ENCODE assay signal across 7 cellular contexts in the genomic region with DNA sequence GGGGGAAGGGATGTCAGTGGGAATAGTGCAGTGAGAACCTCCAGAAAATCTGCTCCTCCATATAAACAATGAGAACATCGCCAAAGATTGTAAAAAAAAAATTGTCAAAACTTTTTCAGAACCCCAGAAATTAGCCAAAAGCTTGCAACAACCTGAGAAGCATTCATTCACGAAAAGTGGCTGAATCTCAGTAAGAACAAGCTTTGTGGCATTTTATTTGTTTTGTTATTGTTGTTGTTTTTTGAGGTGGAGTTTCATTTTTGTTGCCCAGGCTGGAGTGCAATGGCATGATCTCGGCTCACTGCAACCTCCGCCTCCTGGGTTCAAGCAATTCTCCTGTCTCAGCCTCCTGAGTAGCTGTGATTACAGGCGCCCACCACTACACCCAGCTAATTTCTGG.
DNase-seq lines count a peak whose midpoint lies in the region; ATAC-seq, FAIRE-seq and TF ChIP-seq lines count a peak whose summit lies in the region.
"Not testable (repeated sequence)": the region's sequence is repeated elsewhere in the genome, so short reads cannot be mapped to it uniquely, and the experiment has no call there.

No MANE protein-coding gene starts in this region.

- not testable (repeated sequence) for H4K20me1 ChIP-seq in HCT116 (ENCODE audit: insufficient read depth); K562 (replicated peaks; ENCODE audit: control insufficient read depth, insufficient read depth, low read length); hepatocyte (ENCODE audit: insufficient read depth, poor library complexity, severe bottlenecking)

- H3K36me3 ChIP-seq in HCT116 (ENCODE audit: control insufficient read depth in 1 of 2, insufficient read depth in 2 of 2, low read length in 2 of 2); K562 (ENCODE audit: control insufficient read depth, insufficient read depth, low read length); hepatocyte (replicated peaks; ENCODE audit: insufficient read depth, low read depth); uterus: not testable (repeated sequence)

- TF ChIP-seq POLR2A in HCT116 (IDR thresholded peaks at IDR 0.05; ENCODE audit: borderline replicate concordance, extremely low read depth, insufficient read depth, insufficient read length); K562 (conservative IDR thresholded peaks at IDR 0.05); uterus (IDR thresholded peaks at IDR 0.05): not testable (repeated sequence)

- H3K9me3 ChIP-seq in HCT116 (ENCODE audit: control insufficient read depth in 1 of 2, insufficient read depth in 1 of 2, low read depth in 1 of 2, low read length in 2 of 2); K562 (replicated peaks; ENCODE audit: control insufficient read depth, insufficient read depth, low read depth, low read length); hepatocyte (ENCODE audit: low read depth); uterus: not testable (repeated sequence)

- H3K4me3 ChIP-seq in HCT116 (replicated peaks in 1 of 2; ENCODE audit: low read depth in 1 of 2, low read length in 2 of 2); K562; hepatocyte; uterus: not testable (repeated sequence)

- peaks cover 55% of the 10 kb centered on the region for H3K4me1 Mint-ChIP-seq in activated CD4-positive, alpha-beta memory T cell treated with anti-CD3 and anti-CD28 coated beads for 36 hours (ENCODE audit: low read depth)
- H3K4me1 Mint-ChIP-seq in nephron, result peaks cover 41% of the 10 kb centered on the region
- peaks cover 41 to 82% of the 10 kb centered on the region in 2 donors for H3K4me1 Mint-ChIP-seq in stimulated activated naive B cell treated with anti-CD40 and anti-IgM and Interleukin-4, amounts not matched to agents 10 μg/mL and 1 μg/mL and 100 μg/mL, for 72 hours

- H3K9ac ChIP-seq in HCT116 (ENCODE audit: low read length); K562 (ENCODE audit: insufficient read depth in 1 of 2, low read depth in 2 of 2, low read length in 2 of 2): not testable (repeated sequence)

- H3K4me3 Mint-ChIP-seq in activated CD4-positive, alpha-beta memory T cell treated with anti-CD3 and anti-CD28 coated beads for 36 hours; nephron; stimulated activated naive B cell treated with anti-CD40 and anti-IgM and Interleukin-4, amounts not matched to agents 10 μg/mL and 1 μg/mL and 100 μg/mL, for 72 hours: not testable (repeated sequence)

- peaks cover 55 to 66% of the 10 kb centered on the region in 2 experiments for H3K4me1 ChIP-seq in HCT116 (ENCODE audit: control insufficient read depth in 1 of 2, insufficient read depth in 2 of 2, low read length in 2 of 2)
- H3K4me1 ChIP-seq in K562 (replicated peaks in 1 of 2; ENCODE audit: control insufficient read depth in 2 of 2, insufficient read depth in 2 of 2, low read length in 2 of 2), result peaks cover 15 to 54% of the 10 kb centered on the region in 2 experiments
- H3K4me1 ChIP-seq in hepatocyte (ENCODE audit: insufficient read depth), result peaks cover 37% of the 10 kb centered on the region
- H3K4me1 ChIP-seq in uterus, result peaks cover 10 to 11% of the 10 kb centered on the region in 2 donors

- H3K27me3 Mint-ChIP-seq in activated CD4-positive, alpha-beta memory T cell treated with anti-CD3 and anti-CD28 coated beads for 36 hours; nephron (ENCODE audit: low read depth); stimulated activated naive B cell treated with anti-CD40 and anti-IgM and Interleukin-4, amounts not matched to agents 10 μg/mL and 1 μg/mL and 100 μg/mL, for 72 hours: not testable (repeated sequence)

- in situ Hi-C loops in K562 (cut with MboI), result not testable (repeated sequence)

- not testable (repeated sequence) for H3K79me2 ChIP-seq in HCT116 (ENCODE audit: insufficient read depth, low read length); hepatocyte
- H3K79me2 ChIP-seq in K562 (ENCODE audit: control insufficient read depth, insufficient read depth, low read length), result peaks cover 22% of the 10 kb centered on the region

- not testable (repeated sequence) for FAIRE-seq in K562 (lab: Jason Lieb, UNC)

- not testable (repeated sequence) for TF ChIP-seq RAD21 in HCT116 (IDR thresholded peaks at IDR 0.05; ENCODE audit: low read depth); K562 (CRISPR knock-in tag; conservative IDR thresholded peaks at IDR 0.05 in 1 of 2, IDR thresholded peaks at IDR 0.05 in 1 of 2)

- not testable (repeated sequence) for DNase-seq in HCT116 (ENCODE audit: low read depth, low spot score); activated CD4-positive, alpha-beta memory T cell treated with anti-CD3 and anti-CD28 coated beads for 36 hours; K562 (ENCODE audit: extremely low read depth in 1 of 4, low spot score in 3 of 4); hepatocyte (ENCODE audit: low spot score); stimulated activated naive B cell treated with anti-CD40 and anti-IgM and Interleukin-4, amounts not matched to agents 10 μg/mL and 1 μg/mL and 100 μg/mL, for 72 hours; uterus

- BruUV-seq in HCT116 (replicated peaks; lab: Mats Ljungman, UMichigan); K562 (replicated peaks; lab: Mats Ljungman, UMichigan): not testable (repeated sequence)

- 72% methylated on average over 5 of the region's 5 CpGs for WGBS in K562 (ENCODE audit: insufficient coverage, low coverage, missing lambda C conversion rate)
- WGBS in hepatocyte (ENCODE audit: low lambda C conversion rate, missing lambda C conversion rate), result 96% methylated on average over 5 of the region's 5 CpGs

- H3K36me3 Mint-ChIP-seq in activated CD4-positive, alpha-beta memory T cell treated with anti-CD3 and anti-CD28 coated beads for 36 hours, result peaks cover 43% of the 10 kb centered on the region
- H3K36me3 Mint-ChIP-seq in nephron (ENCODE audit: low read depth), result peaks cover 34% of the 10 kb centered on the region
- H3K36me3 Mint-ChIP-seq in stimulated activated naive B cell treated with anti-CD40 and anti-IgM and Interleukin-4, amounts not matched to agents 10 μg/mL and 1 μg/mL and 100 μg/mL, for 72 hours, result peaks cover 19 to 49% of the 10 kb centered on the region in 2 donors

- peaks cover 34% of the 10 kb centered on the region for H3K9me3 Mint-ChIP-seq in activated CD4-positive, alpha-beta memory T cell treated with anti-CD3 and anti-CD28 coated beads for 36 hours
- H3K9me3 Mint-ChIP-seq in nephron, result peaks cover 33% of the 10 kb centered on the region
- peaks cover 7 to 16% of the 10 kb centered on the region in 2 donors for H3K9me3 Mint-ChIP-seq in stimulated activated naive B cell treated with anti-CD40 and anti-IgM and Interleukin-4, amounts not matched to agents 10 μg/mL and 1 μg/mL and 100 μg/mL, for 72 hours

- RAD21 ChIA-PET in HCT116 (lab: Charles Lee; ENCODE audit: low non-redundant PET in 1 of 2, low total read pairs in 2 of 2, uncharacterized antibody in 2 of 2, unreplicated experiment in 2 of 2), result interaction anchor here in 1 of 2 experiments (1.6 kb wide), 1 partner anchor 227 kb away, joined by 5 read pairs; no protein-coding TSS in a partner anchor

- not testable (repeated sequence) for TF ChIP-seq CTCF in HCT116 (IDR thresholded peaks at IDR 0.05 in 2 of 3, conservative IDR thresholded peaks at IDR 0.05 in 1 of 3; ENCODE audit: borderline replicate concordance in 1 of 3, insufficient read depth in 1 of 3, low read depth in 2 of 3, low read length in 2 of 3); K562 (IDR thresholded peaks at IDR 0.05 in 2 of 3, conservative IDR thresholded peaks at IDR 0.05 in 1 of 3; ENCODE audit: insufficient read depth in 2 of 3, low read depth in 1 of 3, low read length in 3 of 3); hepatocyte (IDR thresholded peaks at IDR 0.05; ENCODE audit: poor library complexity); nephron (IDR thresholded peaks at IDR 0.05; ENCODE audit: unreplicated experiment in 3 of 3); uterus (IDR thresholded peaks at IDR 0.05)

- CTCF ChIA-PET in HCT116 (lab: Charles Lee), result interaction anchor here (1.4 kb wide), 1 partner anchor 9 kb away, joined by 3 read pairs; no protein-coding TSS in a partner anchor
- CTCF ChIA-PET in activated CD4-positive, alpha-beta memory T cell treated with anti-CD3 and anti-CD28 coated beads for 36 hours (lab: Charles Lee), result interaction anchor here (1.0 to 1.7 kb wide), 2 partner anchors 47 to 161 kb away, joined by 3 read pairs; no protein-coding TSS in a partner anchor
- CTCF ChIA-PET in K562 (lab: Yijun Ruan, JAX; ENCODE audit: low intra/inter-chr PET ratio), result not testable (repeated sequence)

- peak overlapping the region; percentile 9 for H3K27ac Mint-ChIP-seq in activated CD4-positive, alpha-beta memory T cell treated with anti-CD3 and anti-CD28 coated beads for 36 hours
- H3K27ac Mint-ChIP-seq in nephron, result peak overlapping the region; percentile 75 to 95 (median 89)
- H3K27ac Mint-ChIP-seq in stimulated activated naive B cell treated with anti-CD40 and anti-IgM and Interleukin-4, amounts not matched to agents 10 μg/mL and 1 μg/mL and 100 μg/mL, for 72 hours, result peak overlapping the region; percentile 79

- H3K27ac ChIP-seq in HCT116 (ENCODE audit: low read depth, low read length) (peak overlapping the region; percentile 80), K562 (ENCODE audit: extremely low read depth, low read depth, low read length) (peak overlapping the region; percentile 77; the same call in 1 of the 3 replicates), hepatocyte (peak overlapping the region; percentile 83), uterus (peak overlapping the region; percentile 100)

- peak overlapping the region; percentile 69 for H3K4me2 ChIP-seq in HCT116 (ENCODE audit: low read length)
- H3K4me2 ChIP-seq in K562 (ENCODE audit: insufficient read depth, low read length), result not testable (repeated sequence)
- H3K4me2 ChIP-seq in hepatocyte, result peak overlapping the region; percentile 40

- not testable (repeated sequence) for ATAC-seq in HCT116; K562; stimulated activated naive B cell treated with anti-CD40 and anti-IgM and Interleukin-4, amounts not matched to agents 10 μg/mL and 1 μg/mL and 100 μg/mL, for 72 hours (replicated peaks)

- not testable (repeated sequence) for H3K9me2 ChIP-seq in HCT116 (ENCODE audit: insufficient read depth); hepatocyte (replicated peaks; ENCODE audit: insufficient read depth)

- not testable (repeated sequence) for H3K27me3 ChIP-seq in HCT116 (ENCODE audit: insufficient read depth, low read length); K562 (ENCODE audit: control insufficient read depth in 2 of 2, insufficient read depth in 2 of 2, low read length in 2 of 2); hepatocyte; uterus

- intact Hi-C loops in HCT116 (cut with micrococcal nuclease) (loop anchor here (5.0 to 10.0 kb wide), 4 partner anchors 103 to 228 kb away; partner anchors contain the start of gene AUH), K562 (cut with micrococcal nuclease) (loop anchor here (5.0 to 10.0 kb wide), 2 partner anchors 53 to 94 kb away; no protein-coding TSS in a partner anchor)
- intact Hi-C loops in activated CD4-positive, alpha-beta memory T cell treated with anti-CD3 and anti-CD28 coated beads for 36 hours (cut with micrococcal nuclease), result loop anchor here (1.0 kb wide), 1 partner anchor 8 kb away; no protein-coding TSS in a partner anchor
- intact Hi-C loops in uterus (cut with DNase I; ENCODE audit: low total_unique reads), result not testable (repeated sequence)

- TF ChIP-seq EP300 in K562 (IDR thresholded peaks at IDR 0.05; ENCODE audit: low read length), result not testable (repeated sequence)

- H2AFZ ChIP-seq in HCT116 (ENCODE audit: low read depth, low read length, poor library complexity, severe bottlenecking); hepatocyte: not testable (repeated sequence)
- peak overlapping the region; percentile 79 for H2AFZ ChIP-seq in K562 (ENCODE audit: low read depth, low read length)

- not testable (repeated sequence) for H3K9me1 ChIP-seq in K562 (ENCODE audit: control insufficient read depth, insufficient read depth, low read length)

- POLR2A ChIA-PET in HCT116 (lab: Charles Lee), result interaction anchor here (0.6 to 0.9 kb wide), 2 partner anchors 66 to 261 kb away, joined by 3 to 5 read pairs; no protein-coding TSS in a partner anchor
- POLR2A ChIA-PET in activated CD4-positive, alpha-beta memory T cell treated with anti-CD3 and anti-CD28 coated beads for 36 hours (lab: Charles Lee), result interaction anchor here (2.0 to 2.1 kb wide), 2 partner anchors 9 to 52 kb away, joined by 5 to 8 read pairs; no protein-coding TSS in a partner anchor
- POLR2A ChIA-PET in K562 (lab: Yijun Ruan, JAX), result not testable (repeated sequence)

Comparison
In these comparisons a context has a peak if more than half of its experiments do, and no peak if none do; other contexts are left out.
1. H3K27ac Mint-ChIP-seq: peak in every context shown above with its lines; median percentile 89 in nephron; 79 in stimulated activated naive B cell treated with anti-CD40 and anti-IgM and Interleukin-4, amounts not matched to agents 10 μg/mL and 1 μg/mL and 100 μg/mL, for 72 hours; 9 in activated CD4-positive, alpha-beta memory T cell treated with anti-CD3 and anti-CD28 coated beads for 36 hours.